ENCODE assay signal across 12 cellular contexts in the genomic region with DNA sequence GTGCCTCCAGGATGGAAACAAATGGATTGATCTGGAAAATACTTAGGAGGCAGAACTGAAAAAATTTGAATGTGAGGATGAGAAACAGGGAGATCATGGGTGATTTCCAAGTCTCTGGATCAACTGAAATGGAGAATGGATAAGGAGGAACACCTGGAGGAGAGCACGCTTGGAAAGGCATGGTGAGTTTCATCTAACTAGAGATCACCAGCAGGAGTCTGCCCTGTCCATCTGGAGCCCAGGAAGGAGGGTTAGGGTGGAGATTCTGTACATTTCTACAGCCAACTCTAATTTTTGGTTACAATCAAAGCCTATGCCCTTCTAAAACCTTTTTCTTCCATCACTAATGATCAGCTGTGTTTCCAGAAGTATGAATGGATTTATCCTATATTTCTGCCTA.
"Had no signal": no experiment of that assay in that cellular context is flagged by ENCODE, and none has a peak within 500 bp of the region (broad histone marks: within the 10 kb centered on the region; RNA-seq: fewer than 3 reads in every experiment).

No MANE protein-coding gene starts in this region.

- H3K4me1 Mint-ChIP-seq: stimulated activated memory B cell treated with anti-CD40 and anti-IgM and Interleukin-4, amounts not matched to agents 10 μg/mL and 1 μg/mL and 100 μg/mL, for 72 hours had no signal

- ATAC-seq: effector memory CD8-positive, alpha-beta T cell; sciatic nerve; stimulated activated memory B cell treated with anti-CD40 and anti-IgM and Interleukin-4, amounts not matched to agents 10 μg/mL and 1 μg/mL and 100 μg/mL, for 72 hours had no signal

- H3K27me3 Mint-ChIP-seq: effector memory CD8-positive, alpha-beta T cell; stimulated activated memory B cell treated with anti-CD40 and anti-IgM and Interleukin-4, amounts not matched to agents 10 μg/mL and 1 μg/mL and 100 μg/mL, for 72 hours had no signal

- DNase-seq: activated CD4-positive, alpha-beta T cell treated with anti-CD3 and anti-CD28 coated beads for 1 hour; activated CD8-positive, alpha-beta memory T cell treated with anti-CD3 and anti-CD28 coated beads for 24 hours; activated effector memory CD4-positive, alpha-beta T cell treated with anti-CD3 and anti-CD28 coated beads, Interleukin-2, amount 50 U/mL, for 16 hours; effector memory CD8-positive, alpha-beta T cell; hippocampal formation; kidney glomerular epithelial cell; mesendoderm; nephron progenitor cell; spleen; stimulated activated CD4-positive, alpha-beta T cell treated with anti-CD3 and anti-CD28 coated beads, Interleukin-1b, Interleukin-23, amount 100 ng/mL, for 48 hours had no signal

- H3K4me3 Mint-ChIP-seq: effector memory CD8-positive, alpha-beta T cell; nephron progenitor cell; stimulated activated memory B cell treated with anti-CD40 and anti-IgM and Interleukin-4, amounts not matched to agents 10 μg/mL and 1 μg/mL and 100 μg/mL, for 72 hours had no signal

- H3K27ac Mint-ChIP-seq: nephron progenitor cell; stimulated activated memory B cell treated with anti-CD40 and anti-IgM and Interleukin-4, amounts not matched to agents 10 μg/mL and 1 μg/mL and 100 μg/mL, for 72 hours had no signal
